Comparison of ENCODE assay signal across 11 cellular contexts in the genomic region with DNA sequence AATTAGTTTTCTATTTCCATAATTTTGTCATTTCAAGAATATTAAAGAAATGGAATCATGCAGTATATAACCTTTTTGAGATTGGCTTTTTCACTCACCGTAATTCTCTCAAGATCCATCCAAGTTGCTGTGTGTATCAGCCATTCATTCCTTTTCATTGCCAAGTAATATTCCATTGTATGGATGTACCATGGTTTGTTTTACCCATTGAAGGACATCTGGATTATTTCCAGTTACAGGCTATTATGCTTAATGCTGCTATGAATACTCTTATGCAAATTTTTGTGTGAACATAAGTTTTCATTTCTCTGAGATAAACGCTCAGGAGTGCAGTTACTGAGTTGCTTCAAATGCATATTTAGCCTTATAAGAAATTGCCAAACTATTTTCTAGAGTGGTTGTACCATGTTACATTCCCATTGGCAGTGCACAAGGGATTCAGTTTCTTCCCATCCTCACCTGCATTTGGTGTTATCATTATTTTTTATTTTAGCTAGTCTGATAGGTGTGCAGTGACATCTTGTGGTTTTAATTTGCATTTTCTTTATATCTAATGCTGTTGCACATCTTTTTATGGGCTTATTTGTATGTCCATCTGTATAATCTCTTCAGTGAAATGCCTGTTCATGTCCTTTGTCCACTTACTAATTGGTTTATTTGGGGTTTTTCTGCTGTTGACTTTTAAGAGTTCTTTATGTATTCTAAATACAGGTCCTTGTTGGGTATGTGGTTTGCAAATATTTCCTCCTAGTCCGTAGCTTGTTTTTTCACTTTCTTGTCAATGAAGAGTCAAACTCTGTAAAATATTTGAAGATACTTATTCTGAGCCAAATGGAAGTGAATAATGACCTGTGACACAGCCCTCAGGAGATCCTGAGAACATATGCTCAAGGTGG. TPM values are rescaled to one million over a fixed set of nuclear protein-coding genes. Genes with fewer than 3 reads are reported as not detected.
DNase-seq lines count a peak whose midpoint lies in the region; ATAC-seq, FAIRE-seq and TF ChIP-seq lines count a peak whose summit lies in the region.
"Had no signal": no experiment of that assay in that cellular context is flagged by ENCODE, and none has a peak within 500 bp of the region (broad histone marks: within the 10 kb centered on the region; RNA-seq: fewer than 3 reads in every experiment).

No MANE protein-coding gene starts in this region.

- no peak overlapping the region for H3K4me3 ChIP-seq in GM12878
- H3K4me3 ChIP-seq in pancreas, result no peak overlapping the region
- H3K4me3 ChIP-seq: heart left ventricle, suprapubic skin had no signal

- H3K36me3 ChIP-seq in GM12878 (ENCODE audit: control insufficient read depth in 2 of 2, insufficient read depth in 2 of 2, low read length in 1 of 2), result no peaks in the 10 kb centered on the region
- no peaks in the 10 kb centered on the region for H3K36me3 ChIP-seq in pancreas
- H3K36me3 ChIP-seq: heart left ventricle, suprapubic skin had no signal

- no peak for ATAC-seq in GM12878
- peak in 3 of 4 donors; percentile 29 to 58 (median 42) for ATAC-seq in pancreas
- ATAC-seq in GM21717 (IDR thresholded peaks at IDR 0.05; ENCODE audit: unreplicated experiment), result no peak
- ATAC-seq: heart left ventricle had no signal

- no peak for TF ChIP-seq POLR2A in GM12878 (IDR thresholded peaks at IDR 0.05; ENCODE audit: low read depth, low read length)

- SMC1A ChIA-PET in GM12878 (lab: Charles Lee; ENCODE audit: uncharacterized antibody, unreplicated experiment), result no interaction called here

- intact Hi-C loops in GM12878 (cut with micrococcal nuclease; ENCODE audit: unreplicated experiment) (no loop called here), pancreas (cut with DNase I) (no loop called here)

- peak; percentile 24; the same call in 1 of the 2 replicates for TF ChIP-seq RAD21 in GM12878 (IDR thresholded peaks at IDR 0.05; ENCODE audit: insufficient read depth, low read depth, low read length)

- H3K27ac ChIP-seq in GM12878 (ENCODE audit: control insufficient read depth, insufficient read depth), result no peak overlapping the region
- no peak overlapping the region for H3K27ac ChIP-seq in pancreas
- H3K27ac ChIP-seq: heart left ventricle, suprapubic skin had no signal

- DNase-seq in EL, result peak; percentile 30
- peak; percentile 33 for DNase-seq in NAMALWA (ENCODE audit: low spot score)
- DNase-seq in GM12878 (ENCODE audit: low read depth, low spot score), result no peak
- DNase-seq in pancreas, result no peak
- no peak for DNase-seq in anterior cingulate cortex (lab: John Stamatoyannopoulos, UW)
- no peak for DNase-seq in superior temporal gyrus (ENCODE audit: extremely low spot score)
- DNase-seq in HuH-7 (ENCODE audit: low spot score), result no peak
- DNase-seq: heart left ventricle, NCI-H1417 treated with DMSO at 0.1 percent for 48 hours had no signal

- RAD21 ChIA-PET in GM12878 (lab: Charles Lee; ENCODE audit: unreplicated experiment), result no interaction called here

- no peaks in the 10 kb centered on the region for H4K20me1 ChIP-seq in GM12878 (ENCODE audit: control insufficient read depth, insufficient read depth)

- no peaks in the 10 kb centered on the region for H3K79me2 ChIP-seq in GM12878 (ENCODE audit: control insufficient read depth, insufficient read depth, low read length)

- TF ChIP-seq CTCF in GM12878 (IDR thresholded peaks at IDR 0.05 in 2 of 3, conservative IDR thresholded peaks at IDR 0.05 in 1 of 3; ENCODE audit: control insufficient read depth in 2 of 3, extremely low read depth in 1 of 3, insufficient read depth in 1 of 3, low read depth in 3 of 3, low read length in 3 of 3), result peak in 2 of 3 experiments; percentile 13 to 18; a peak in 2 of 6 replicates
- peak in 2 of 4 donors; percentile 21 to 34 for TF ChIP-seq CTCF in pancreas (IDR thresholded peaks at IDR 0.05)

- no peak for FAIRE-seq in GM12878 (lab: Jason Lieb, UNC)
- no peak for FAIRE-seq in pancreas (lab: Jason Lieb, UNC)

- no peaks in the 10 kb centered on the region for H3K4me1 ChIP-seq in GM12878 (ENCODE audit: control insufficient read depth, insufficient read depth, low read length)
- peaks cover 0 to 8% (median 7%) of the 10 kb centered on the region in 3 donors for H3K4me1 ChIP-seq in pancreas
- H3K4me1 ChIP-seq: heart left ventricle, suprapubic skin had no signal

- H3K27me3 ChIP-seq in GM12878 (replicated peaks in 1 of 2; ENCODE audit: control insufficient read depth in 2 of 2, insufficient read depth in 2 of 2, low read length in 1 of 2), result no peaks in the 10 kb centered on the region
- H3K27me3 ChIP-seq in pancreas, result no peaks in the 10 kb centered on the region
- H3K27me3 ChIP-seq: heart left ventricle, suprapubic skin had no signal

- no peak overlapping the region for H3K4me2 ChIP-seq in GM12878 (ENCODE audit: control insufficient read depth, insufficient read depth)

- H3K9me3 ChIP-seq in GM12878 (replicated peaks; ENCODE audit: control insufficient read depth, insufficient read depth, low read length), result peaks cover 2% of the 10 kb centered on the region; the same call in 1 of the 3 replicates
- H3K9me3 ChIP-seq in pancreas, result no peaks in the 10 kb centered on the region

- in situ Hi-C loops in GM12878 (cut with MboI), result no loop called here

- no peak for TF ChIP-seq EP300 in GM12878 (IDR thresholded peaks at IDR 0.05; ENCODE audit: borderline replicate concordance in 1 of 2, control insufficient read depth in 1 of 2, low read depth in 2 of 2, low read length in 2 of 2)

- CTCF ChIA-PET in GM12878 (lab: Yijun Ruan, JAX), result interaction anchor here (1.2 to 1.5 kb wide), 2 partner anchors 10 to 41 kb away, joined by 3 to 4 read pairs; no protein-coding TSS in a partner anchor

- H3K9ac ChIP-seq in GM12878 (ENCODE audit: control insufficient read depth, insufficient read depth, low read length), result no peak overlapping the region

- WGBS in GM12878 (ENCODE audit: insufficient coverage, insufficient replicate concordance, low lambda C conversion rate, missing lambda C conversion rate), result 35% methylated on average over 3 of the region's 3 CpGs
- 60 to 65% methylated on average over 3 of the region's 3 CpGs for WGBS in pancreas, 2 donors

- no peak overlapping the region for H2AFZ ChIP-seq in GM12878 (ENCODE audit: control insufficient read depth, low read depth, low read length)

- POLR2A ChIA-PET in GM12878 (lab: Charles Lee), result no interaction called here

- BruUV-seq in GM12878 (replicated peaks; lab: Mats Ljungman, UMichigan), result no TSS peak

TF ChIP-seq in GM12878, 131 proteins besides CTCF, POLR2A, EP300 and RAD21:
- TF ChIP-seq HDAC2 (IDR thresholded peaks at IDR 0.05) (no peak), ATF7 (IDR thresholded peaks at IDR 0.05; ENCODE audit: low read depth) (no peak), SMC3 (IDR thresholded peaks at IDR 0.05; ENCODE audit: borderline replicate concordance, low read length) (peak; percentile 28; the same call in 1 of the 2 replicates)
- TF ChIP-seq, protein P1, sequence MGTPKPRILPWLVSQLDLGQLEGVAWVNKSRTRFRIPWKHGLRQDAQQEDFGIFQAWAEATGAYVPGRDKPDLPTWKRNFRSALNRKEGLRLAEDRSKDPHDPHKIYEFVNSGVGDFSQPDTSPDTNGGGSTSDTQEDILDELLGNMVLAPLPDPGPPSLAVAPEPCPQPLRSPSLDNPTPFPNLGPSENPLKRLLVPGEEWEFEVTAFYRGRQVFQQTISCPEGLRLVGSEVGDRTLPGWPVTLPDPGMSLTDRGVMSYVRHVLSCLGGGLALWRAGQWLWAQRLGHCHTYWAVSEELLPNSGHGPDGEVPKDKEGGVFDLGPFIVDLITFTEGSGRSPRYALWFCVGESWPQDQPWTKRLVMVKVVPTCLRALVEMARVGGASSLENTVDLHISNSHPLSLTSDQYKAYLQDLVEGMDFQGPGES (IDR thresholded peaks at IDR 0.05), result no peak

RNA-seq across cellular contexts. Expression of a gene that starts 32.7 kb away (rescaled TPM):
- total RNA-seq in GM12878 (2013; cell fraction: nucleolus; rRNA removed), result not detected in 2 replicates
- 0.17 and 0.38 TPM in 2 replicates for total RNA-seq in GM12878 (2014; rRNA removed)
- total RNA-seq in GM12878 (2014; rRNA removed; fragmentation: Illumina TruSeq; extraction: Trizol), result 0.40 and 0.51 TPM in 2 replicates
- total RNA-seq in GM12878 (2021), result 0.27 and 0.44 TPM in 2 replicates
- 0.16 TPM for polyA plus RNA-seq in GM12878 (2011; ENCODE audit: low read depth)
- 0.30 and 0.55 TPM in 2 replicates for polyA plus RNA-seq in GM12878 (2011; rRNA removed)
- polyA plus RNA-seq in GM12878 (2011; cell fraction: cytosol; rRNA removed), result 0.69 and 0.70 TPM in 2 replicates
- polyA plus RNA-seq in GM12878 (2011; cell fraction: nucleus; rRNA removed), result 0.43 and 0.45 TPM in 2 replicates
- polyA plus RNA-seq in GM12878 (2012), result 0.58 and 0.66 TPM in 2 replicates
- 0.26 and 0.30 TPM in 2 replicates for polyA plus RNA-seq in GM12878 (2014; fragmentation: Illumina TruSeq; extraction: Trizol)
- under 1 TPM; 0.05 to 0.07 TPM for polyA plus RNA-seq in GM12878 (2014; fragmentation: Nextera tagmentation; extraction: Ambion mirVana)
- polyA plus RNA-seq in GM12878 (2014; rRNA removed), result 0.37 and 0.49 TPM in 2 replicates
- polyA plus RNA-seq in GM12878 (2016; fragmentation: Nextera tagmentation; extraction: Ambion mirVana), result under 1 TPM; 0.43 to 0.68 TPM
- polyA minus RNA-seq in GM12878 (2011; rRNA and poly(A)+ RNA removed), result 0.10 and 0.22 TPM in 2 replicates
- 0.73 and 1.1 TPM in 2 replicates for polyA minus RNA-seq in GM12878 (2011; cell fraction: cytosol; rRNA and poly(A)+ RNA removed)
- polyA minus RNA-seq in GM12878 (2011; cell fraction: nucleus; rRNA and poly(A)+ RNA removed), result 0.60 and 0.67 TPM in 2 replicates
- 10 to 100 TPM; 16.0 to 21.7 (median 17.5) TPM for total RNA-seq in pancreas
- 10 to 100 TPM; 10.3 to 20.9 TPM for polyA plus RNA-seq in pancreas

Comparison
In these comparisons a context has a peak if more than half of its experiments do, and no peak if none do; other contexts are left out.
1. DNase-seq: peak in EL (single experiment) and NAMALWA (single experiment); none in GM12878 (single experiment), pancreas (0 of 6), anterior cingulate cortex (0 of 58), superior temporal gyrus (single experiment) and HuH-7 (single experiment).
2. ATAC-seq: peak in pancreas (3 of 4); none in GM12878 (single experiment) and GM21717 (single experiment).
3. RNA of a gene that starts 32.7 kb away (total RNA-seq): 16.0 to 21.7 TPM in pancreas; 0.17 to 0.51 TPM in GM12878; every median in the first group is over 10 times any median in the second.